In genomic region chr18:78228974-78229373, GRCh38 we compare ENCODE assay signal across 20 cellular contexts.
DNase-seq lines count a peak whose midpoint lies in the region; ATAC-seq, FAIRE-seq and TF ChIP-seq lines count a peak whose summit lies in the region.
"Had no signal": no experiment of that assay in that cellular context is flagged by ENCODE, and none has a peak within 500 bp of the region (broad histone marks: within the 10 kb centered on the region; RNA-seq: fewer than 3 reads in every experiment).

No MANE protein-coding gene starts in this region.

- H3K14ac ChIP-seq in H1 (ENCODE audit: insufficient read length), result no peak overlapping the region

- H4K91ac ChIP-seq in H1 (replicated peaks; ENCODE audit: insufficient read length, low read length), result peak overlapping the region; percentile 45

- no peak for FAIRE-seq in H1 (lab: Jason Lieb, UNC)
- FAIRE-seq: K562 had no signal

- H3K23ac ChIP-seq in H1 (ENCODE audit: insufficient read length), result no peak overlapping the region

- no peak overlapping the region for H2BK5ac ChIP-seq in H1 (ENCODE audit: low read depth, low read length)

- no peaks in the 10 kb centered on the region for H3K36me3 ChIP-seq in H7 (replicated peaks; ENCODE audit: control insufficient read depth, insufficient read depth, low read length)
- no peaks in the 10 kb centered on the region for H3K36me3 ChIP-seq in H1 (ENCODE audit: control insufficient read depth in 2 of 4, insufficient read depth in 4 of 4, low read length in 3 of 4)
- no peaks in the 10 kb centered on the region for H3K36me3 ChIP-seq in WERI-Rb-1
- H3K36me3 ChIP-seq: BLaER1 treated with 17β-estradiol and CSF1 and Interleukin-3, amounts not matched to agents 10 nM and 100 nM had no signal

- H3K4me1 ChIP-seq in H1 (replicated peaks in 1 of 4; ENCODE audit: control insufficient read depth in 3 of 4, insufficient read depth in 4 of 4, low read length in 3 of 4), result peaks cover 0 to 5% (median 2%) of the 10 kb centered on the region in 4 experiments; a peak in 3 of 7 replicates
- H3K4me1 ChIP-seq: BLaER1 treated with 17β-estradiol and CSF1 and Interleukin-3, amounts not matched to agents 10 nM and 100 nM had no signal

- WGBS in H1 (ENCODE audit: extremely low coverage in 1 of 2, insufficient coverage in 1 of 2, insufficient read length in 1 of 2, insufficient replicate concordance in 2 of 2, low coverage in 1 of 2, low lambda C conversion rate in 2 of 2, missing lambda C conversion rate in 1 of 2), 2 experiments, result 55% methylated on average over 14 of the region's 19 CpGs; no CpG with 5 or more reads in 1 of the 2 experiments

- H3K9me3 ChIP-seq in H1 (ENCODE audit: insufficient read depth in 2 of 2, low read depth in 1 of 2, low read length in 1 of 2), result no peaks in the 10 kb centered on the region
- no peaks in the 10 kb centered on the region for H3K9me3 ChIP-seq in WERI-Rb-1 (ENCODE audit: severe bottlenecking)

- H3K27me3 ChIP-seq in H7 (ENCODE audit: control insufficient read depth, insufficient read depth, low read length), result no peaks in the 10 kb centered on the region
- H3K27me3 ChIP-seq in H1 (replicated peaks in 1 of 4; ENCODE audit: control insufficient read depth in 3 of 4, extremely low read depth in 1 of 4, insufficient read depth in 3 of 4, low read length in 3 of 4), result no peaks in the 10 kb centered on the region
- no peaks in the 10 kb centered on the region for H3K27me3 ChIP-seq in WERI-Rb-1 (ENCODE audit: insufficient read depth, low read depth, severe bottlenecking)
- H3K27me3 ChIP-seq: BLaER1 treated with 17β-estradiol and CSF1 and Interleukin-3, amounts not matched to agents 10 nM and 100 nM had no signal

- H3K9ac ChIP-seq in H1 (replicated peaks in 1 of 4; ENCODE audit: extremely low read depth in 1 of 4, low read depth in 3 of 4, low read length in 3 of 4), result no peak overlapping the region
- H3K9ac ChIP-seq: BLaER1 treated with 17β-estradiol and CSF1 and Interleukin-3, amounts not matched to agents 10 nM and 100 nM had no signal

- peak; percentile 64 for ATAC-seq in sciatic nerve
- no peak for ATAC-seq in GM18909 (IDR thresholded peaks at IDR 0.05; ENCODE audit: poor library complexity, unreplicated experiment)
- ATAC-seq: CD8-positive, alpha-beta T cell; K562; SK-N-SH treated with all-trans-retinoic acid at 6 μM for 48 hours had no signal

- POLR2A ChIA-PET in H1 (lab: Charles Lee; ENCODE audit: partially characterized antibody), result no interaction called here

- no peak for TF ChIP-seq POLR2A in H1 (IDR thresholded peaks at IDR 0.05; ENCODE audit: control extremely low read depth in 1 of 2, low read depth in 2 of 2, low read length in 2 of 2)

- no peak overlapping the region for H4K8ac ChIP-seq in H1 (ENCODE audit: extremely low read depth, insufficient read depth, low read length)

- CTCF ChIA-PET in H1 (lab: Charles Lee; ENCODE audit: partially characterized antibody), result interaction anchor here (1.0 kb wide), 1 partner anchor 16 kb away, joined by 4 read pairs; no protein-coding TSS in a partner anchor

- no peak overlapping the region for H3K4ac ChIP-seq in H1 (replicated peaks; ENCODE audit: insufficient read length, low read depth, low read length)

- H2BK20ac ChIP-seq in H1 (ENCODE audit: low read length), result 0 out of 2 replicates have a peak overlapping the region, but pooled peaks have one; percentile 25

- H2BK12ac ChIP-seq in H1 (ENCODE audit: low read depth, low read length), result no peak overlapping the region

- peak overlapping the region; percentile 55 for H4K5ac ChIP-seq in H1 (ENCODE audit: insufficient read length, low read depth, low read length)

- intact Hi-C loops in sciatic nerve (cut with DNase I), result no loop called here

- H2BK15ac ChIP-seq in H1 (ENCODE audit: low read length), result no peak overlapping the region

- DNase-seq in H7 (peak; percentile 66), H1 (ENCODE audit: low read depth in 1 of 2, low spot score in 2 of 2) (peak; percentile 25 to 62), iPS-NIHi11 (ENCODE audit: low spot score) (peak; percentile 60), sciatic nerve (ENCODE audit: low spot score) (no peak), NCI-H446 treated with DMSO at 0.1 percent for 48 hours (lab: John Stamatoyannopoulos, UW) (no peak), WERI-Rb-1 (no peak)
- DNase-seq: Calu3; CD8-positive, alpha-beta T cell; EL; NCI-H1105 treated with DMSO at 0.1 percent for 48 hours; NCI-H187; NCI-H2107; NCI-H510A treated with DMSO at 0.1 percent for 48 hours; NCI-H82; RPMI8226; SIG-M5 had no signal

- TF ChIP-seq CTCF in H1 (IDR thresholded peaks at IDR 0.05; ENCODE audit: control extremely low read depth in 1 of 3, insufficient read depth in 1 of 3, low read depth in 1 of 3, low read length in 3 of 3), result no peak
- TF ChIP-seq CTCF in WERI-Rb-1 (IDR thresholded peaks at IDR 0.05; ENCODE audit: low read depth, low read length), result no peak

- H3K4me3 ChIP-seq in H7 (ENCODE audit: insufficient read depth, low read depth, low read length), result no peak overlapping the region
- peak overlapping the region in 1 of 4 experiments; percentile 44; a peak in 2 of 8 replicates for H3K4me3 ChIP-seq in H1 (ENCODE audit: extremely low read depth in 1 of 4, insufficient read depth in 2 of 4, low read depth in 3 of 4, low read length in 4 of 4)
- H3K4me3 ChIP-seq in WERI-Rb-1 (ENCODE audit: low read depth, low read length), result no peak overlapping the region
- H3K4me3 ChIP-seq: BLaER1 treated with 17β-estradiol and CSF1 and Interleukin-3, amounts not matched to agents 10 nM and 100 nM; K562 had no signal

- no peak for TF ChIP-seq EP300 in H1 (IDR thresholded peaks at IDR 0.05; ENCODE audit: borderline replicate concordance in 1 of 2, low read depth in 2 of 2, low read length in 2 of 2)

- H2AK5ac ChIP-seq in H1 (ENCODE audit: low read depth, low read length), result no peak overlapping the region

- no peak overlapping the region for H2BK120ac ChIP-seq in H1 (replicated peaks; ENCODE audit: low read depth, low read length)

- H3K23me2 ChIP-seq in H1 (ENCODE audit: low read depth, low read length), result no peaks in the 10 kb centered on the region

- peak overlapping the region in 1 of 2 experiments; percentile 43; a peak in 2 of 4 replicates for H3K4me2 ChIP-seq in H1 (ENCODE audit: insufficient read depth in 1 of 2, low read depth in 2 of 2, low read length in 2 of 2)
- H3K4me2 ChIP-seq: BLaER1 treated with 17β-estradiol and CSF1 and Interleukin-3, amounts not matched to agents 10 nM and 100 nM had no signal

- peak overlapping the region; percentile 64; the same call in 1 of the 2 replicates for H3K18ac ChIP-seq in H1 (ENCODE audit: extremely low read depth, low read length)

- peak overlapping the region; percentile 80; the same call in 1 of the 2 replicates for H2AFZ ChIP-seq in H1 (ENCODE audit: low read length)

- H3K27ac ChIP-seq in H1 (ENCODE audit: low read depth, low read length), result no peak overlapping the region
- H3K27ac ChIP-seq in WERI-Rb-1, result no peak overlapping the region
- H3K27ac ChIP-seq: BLaER1 treated with 17β-estradiol and CSF1 and Interleukin-3, amounts not matched to agents 10 nM and 100 nM had no signal

- TF ChIP-seq RAD21 in H1 (IDR thresholded peaks at IDR 0.05 in 1 of 2, conservative IDR thresholded peaks at IDR 0.05 in 1 of 2; ENCODE audit: low read depth in 2 of 2, low read length in 2 of 2), result peak in 1 of 2 experiments; percentile 19; a peak in 2 of 4 replicates

- no peaks in the 10 kb centered on the region for H3K79me2 ChIP-seq in H1 (ENCODE audit: control insufficient read depth in 1 of 2, insufficient read depth in 2 of 2, low read length in 2 of 2)

- no peaks in the 10 kb centered on the region for H3K79me1 ChIP-seq in H1 (ENCODE audit: low read depth, low read length)

- H3K56ac ChIP-seq in H1 (replicated peaks; ENCODE audit: insufficient read length, low read depth, low read length), result peak overlapping the region; percentile 10

- no peaks in the 10 kb centered on the region for H4K20me1 ChIP-seq in H1 (replicated peaks in 1 of 2; ENCODE audit: control insufficient read depth in 1 of 2, insufficient read depth in 2 of 2, low read length in 2 of 2)
- H4K20me1 ChIP-seq: BLaER1 treated with 17β-estradiol and CSF1 and Interleukin-3, amounts not matched to agents 10 nM and 100 nM had no signal

TF ChIP-seq in H1, 55 proteins besides CTCF, POLR2A, EP300 and RAD21:
- TF ChIP-seq BRCA1 (IDR thresholded peaks at IDR 0.05; ENCODE audit: low read depth, low read length) (no peak), MAX (IDR thresholded peaks at IDR 0.05) (peak; percentile 80), ATF2 (IDR thresholded peaks at IDR 0.05; ENCODE audit: low read length) (no peak), MAFK (IDR thresholded peaks at IDR 0.05; ENCODE audit: low read depth, low read length) (no peak), SP2 (IDR thresholded peaks at IDR 0.05; ENCODE audit: low read length) (no peak), SIN3A (conservative IDR thresholded peaks at IDR 0.05 in 1 of 2, IDR thresholded peaks at IDR 0.05 in 1 of 2; ENCODE audit: low read depth in 1 of 2, low read length in 2 of 2) (no peak), E2F6 (IDR thresholded peaks at IDR 0.05) (peak; percentile 63), PHF8 (conservative IDR thresholded peaks at IDR 0.05; ENCODE audit: low read depth, low read length) (no peak), RXRA (IDR thresholded peaks at IDR 0.05; ENCODE audit: insufficient read depth, low read depth, low read length) (no peak), KDM4A (IDR thresholded peaks at IDR 0.05; ENCODE audit: low read depth, low read length, severe bottlenecking) (peak; percentile 44), CREB1 (IDR thresholded peaks at IDR 0.05) (peak; percentile 29; the same call in 1 of the 2 replicates), HDAC6 (IDR thresholded peaks at IDR 0.05; ENCODE audit: low read depth, low read length) (no peak)

Comparison
In these comparisons a context has a peak if more than half of its experiments do, and no peak if none do; other contexts are left out.
1. DNase-seq: peak in H7 (single experiment), H1 (2 of 2) and iPS-NIHi11 (single experiment); none in sciatic nerve (single experiment), NCI-H446 treated with DMSO at 0.1 percent for 48 hours (single experiment) and WERI-Rb-1 (single experiment).